ENCODE assay signal across 21 cellular contexts in genomic region chr20:36179170-36179945, GRCh38. TPM values are rescaled to one million over a fixed set of nuclear protein-coding genes. Genes with fewer than 3 reads are reported as not detected.
DNase-seq lines count a peak whose midpoint lies in the region; ATAC-seq and TF ChIP-seq lines count a peak whose summit lies in the region.
"Had no signal": no experiment of that assay in that cellular context is flagged by ENCODE, and none has a peak within 500 bp of the region (broad histone marks: within the 10 kb centered on the region; RNA-seq: fewer than 3 reads in every experiment).

No MANE protein-coding gene starts in this region.

- no peak overlapping the region for H4K5ac ChIP-seq in mesendoderm (ENCODE audit: low read length)

- H3K4me3 ChIP-seq in mesendoderm (ENCODE audit: low read length) = no peak overlapping the region
- H3K4me3 ChIP-seq in foreskin fibroblast (ENCODE audit: low read depth in 1 of 2, low read length in 2 of 2) = no peak overlapping the region
- H3K4me3 ChIP-seq: esophagus muscularis mucosa, mucosa of descending colon, spleen, upper lobe of left lung had no signal

- H3K79me1 ChIP-seq in mesendoderm (ENCODE audit: low read length) = no peaks in the 10 kb centered on the region

- H3K27me3 ChIP-seq in mesendoderm (ENCODE audit: insufficient read depth, low read length, poor library complexity) = no peaks in the 10 kb centered on the region
- H3K27me3 ChIP-seq: esophagus muscularis mucosa, spleen, upper lobe of left lung had no signal

- no peak overlapping the region for H2BK15ac ChIP-seq in mesendoderm (replicated peaks; ENCODE audit: low read depth)

- no peak overlapping the region for H3K56ac ChIP-seq in mesendoderm (ENCODE audit: low read length)

- no peak overlapping the region for H2BK5ac ChIP-seq in mesendoderm (ENCODE audit: low read length)

- ATAC-seq in activated CD4-positive, CD25-positive, alpha-beta regulatory T cell treated with anti-CD3 and anti-CD28 coated beads, Interleukin-2, amount 50 U/mL, for 24 hours = no peak
- ATAC-seq in GM18519 (IDR thresholded peaks at IDR 0.05; ENCODE audit: low FRiP score, unreplicated experiment) = no peak
- ATAC-seq: left lobe of liver, mucosa of descending colon had no signal

- no peaks in the 10 kb centered on the region for H3K4me1 ChIP-seq in mesendoderm (ENCODE audit: control insufficient read depth, low read depth, low read length)
- H3K4me1 ChIP-seq: esophagus muscularis mucosa, upper lobe of left lung had no signal

- no peak overlapping the region for H2AK5ac ChIP-seq in mesendoderm (ENCODE audit: low read length)

- no peak overlapping the region for H3K4me2 ChIP-seq in mesendoderm (ENCODE audit: low read length)

- TF ChIP-seq CTCF in foreskin fibroblast (IDR thresholded peaks at IDR 0.05; ENCODE audit: low read depth, low read length) = no peak

- no peak overlapping the region for H2BK120ac ChIP-seq in mesendoderm (ENCODE audit: low read depth, low read length)

- no peaks in the 10 kb centered on the region for H3K36me3 ChIP-seq in mesendoderm (ENCODE audit: control insufficient read depth, insufficient read depth, low read length)

- H3K79me2 ChIP-seq in mesendoderm (ENCODE audit: control insufficient read depth, insufficient read depth, low read length) = no peaks in the 10 kb centered on the region

- WGBS in mesendoderm (ENCODE audit: extremely low coverage, insufficient coverage, low lambda C conversion rate) = no CpG with 5 or more reads among the region's 9 CpGs

- no peak overlapping the region for H3K9ac ChIP-seq in mesendoderm (ENCODE audit: low read length)

- no peak overlapping the region for H3K4ac ChIP-seq in mesendoderm (ENCODE audit: low read depth, low read length)

- no peak overlapping the region for H3K18ac ChIP-seq in mesendoderm (ENCODE audit: low read length)

- no peak overlapping the region for H3K23ac ChIP-seq in mesendoderm (ENCODE audit: low read length)

- H4K8ac ChIP-seq in mesendoderm (ENCODE audit: low read depth, low read length) = no peak overlapping the region

- no peak overlapping the region for H3K27ac ChIP-seq in mesendoderm (ENCODE audit: low read depth, low read length)
- H3K27ac ChIP-seq: esophagus muscularis mucosa, spleen, upper lobe of left lung had no signal

- DNase-seq in ELF-1 (ENCODE audit: low read depth, low spot score) (peak; percentile 80), NCI-H1417 treated with DMSO at 0.1 percent for 48 hours (lab: John Stamatoyannopoulos, UW) (peak; percentile 19), cerebellar nuclear complex (lab: John Stamatoyannopoulos, UW) (peak; percentile 73 to 93), mesendoderm (peak; percentile 17), foreskin fibroblast (no peak)
- DNase-seq in stimulated activated naive CD4-positive, alpha-beta T cell treated with Interleukin-2 at 50 U/mL for 16 hours (lab: John Stamatoyannopoulos, UW) = no peak
- DNase-seq: activated CD4-positive, CD25-positive, alpha-beta regulatory T cell; activated naive CD4-positive, alpha-beta T cell treated with anti-CD3 and anti-CD28 coated beads for 36 hours; activated T-cell treated with anti-CD3 and anti-CD28 coated beads, Interleukin-2, amount 50 U/mL, for 48 hours; effector memory CD4-positive, alpha-beta T cell; EL; NCI-H226; RPMI8226; spleen; T1000; upper lobe of left lung had no signal

RNA-seq across cellular contexts. Expression of gene EPB41L1, which starts 24.8 kb away (rescaled TPM):
- polyA plus RNA-seq in mesendoderm (2013, experiment 1 of 2) = 18.5 TPM
- 19.8 TPM for polyA plus RNA-seq in mesendoderm (2013, experiment 2 of 2)

RNA-seq across cellular contexts. Expression of gene AAR2, which starts 56.9 kb away (rescaled TPM):
- 30.3 TPM for polyA plus RNA-seq in mesendoderm (2013, experiment 1 of 2)
- polyA plus RNA-seq in mesendoderm (2013, experiment 2 of 2) = 29.0 TPM

Comparison
In these comparisons a context has a peak if more than half of its experiments do, and no peak if none do; other contexts are left out.
1. DNase-seq: peak in ELF-1 (single experiment), NCI-H1417 treated with DMSO at 0.1 percent for 48 hours (single experiment), cerebellar nuclear complex (2 of 2) and mesendoderm (single experiment); none in stimulated activated naive CD4-positive, alpha-beta T cell treated with Interleukin-2 at 50 U/mL for 16 hours (single experiment) and foreskin fibroblast (0 of 2).